In the genomic region with DNA sequence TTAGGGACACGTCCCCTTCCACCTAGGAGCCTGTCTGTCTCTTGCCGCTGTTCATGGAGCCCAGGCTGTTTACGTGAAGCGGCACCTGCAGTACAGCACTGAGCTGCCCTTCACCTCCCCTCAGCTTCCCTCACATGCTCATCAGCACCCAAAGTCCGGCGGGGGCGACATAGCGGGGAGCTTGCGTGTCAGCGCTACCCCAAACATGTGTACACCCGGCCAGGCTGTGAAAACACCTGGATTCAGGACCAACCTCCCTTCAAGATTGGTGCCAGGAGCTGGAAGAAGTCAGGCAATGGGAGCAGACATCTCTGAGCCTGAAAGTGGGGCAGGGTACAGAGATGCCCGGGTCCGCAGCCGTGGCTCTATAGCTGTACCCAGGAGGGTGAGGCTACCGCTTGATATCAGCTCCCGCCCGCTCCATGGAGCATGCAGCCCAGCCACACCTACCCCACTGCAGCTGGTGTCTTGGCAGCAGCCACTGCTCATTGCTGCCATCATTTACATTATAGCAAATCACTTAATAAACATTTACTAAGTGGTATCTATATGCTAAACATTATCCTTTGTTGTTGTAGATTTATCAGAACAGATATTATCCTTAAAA, we compare ENCODE assay signal across 20 cellular contexts.
DNase-seq lines count a peak whose midpoint lies in the region; ATAC-seq, FAIRE-seq and TF ChIP-seq lines count a peak whose summit lies in the region.
"Had no signal": no experiment of that assay in that cellular context is flagged by ENCODE, and none has a peak within 500 bp of the region (broad histone marks: within the 10 kb centered on the region; RNA-seq: fewer than 3 reads in every experiment).

No MANE protein-coding gene starts in this region.

- in situ Hi-C loops in HepG2 (cut with HindIII; ENCODE audit: extremely low pct_ligation_motif_present, low pct_unique_long_range_greater_than_20kb), result no loop called here

- peaks cover 2% of the 10 kb centered on the region for H3K9me3 ChIP-seq in right cardiac atrium (ENCODE audit: control insufficient read depth, low read length)
- peaks cover 0 to 7% (median 0%) of the 10 kb centered on the region in 11 donors for H3K9me3 ChIP-seq in heart right ventricle
- no peaks in the 10 kb centered on the region for H3K9me3 ChIP-seq in kidney (ENCODE audit: control insufficient read depth in 1 of 2, low read length in 2 of 2)
- H3K9me3 ChIP-seq in aorta (ENCODE audit: control insufficient read depth, low read length), result peaks cover 1% of the 10 kb centered on the region
- no peaks in the 10 kb centered on the region; the same call in 1 of the 2 replicates for H3K9me3 ChIP-seq in HepG2 (ENCODE audit: low read length)
- H3K9me3 ChIP-seq: BE2C, Caco-2 had no signal

- no TSS peak for BruUV-seq in HepG2 (replicated peaks; lab: Mats Ljungman, UMichigan)

- TF ChIP-seq EP300 in HepG2 (IDR thresholded peaks at IDR 0.05; ENCODE audit: low read depth in 2 of 2, low read length in 2 of 2) (no peak), HepG2 (CRISPR knock-in tag; IDR thresholded peaks at IDR 0.05; ENCODE audit: borderline replicate concordance) (no peak)

- H3K4me3 ChIP-seq in right cardiac atrium (ENCODE audit: low read length) (no peak overlapping the region), heart right ventricle (no peak overlapping the region), kidney (ENCODE audit: low read length in 2 of 2) (no peak overlapping the region), aorta (ENCODE audit: low read length in 2 of 2) (no peak overlapping the region), HepG2 (replicated peaks in 1 of 3; ENCODE audit: insufficient read depth in 1 of 3, low read depth in 2 of 3, low read length in 3 of 3) (no peak overlapping the region)
- H3K4me3 ChIP-seq: GM23338 had no signal

- CTCF ChIA-PET in HepG2 (lab: Yijun Ruan, JAX; ENCODE audit: low intra/inter-chr PET ratio, low total read pairs), result no interaction called here

- H3K27ac ChIP-seq in right cardiac atrium (ENCODE audit: low read length) (no peak overlapping the region), heart right ventricle (no peak overlapping the region), kidney (ENCODE audit: low read depth in 2 of 2, low read length in 2 of 2) (no peak overlapping the region), aorta (ENCODE audit: low read depth in 1 of 2, low read length in 2 of 2) (no peak overlapping the region), HepG2 (ENCODE audit: extremely low read length, insufficient read depth, low read length) (no peak overlapping the region)
- H3K27ac ChIP-seq: HL-60 had no signal

- POLR2A ChIA-PET in HepG2 (lab: Yijun Ruan, JAX), result no interaction called here

- no peak for TF ChIP-seq RAD21 in HepG2 (CRISPR knock-in tag; IDR thresholded peaks at IDR 0.05)

- H3K4me2 ChIP-seq in HepG2 (ENCODE audit: low read depth, low read length), result no peak overlapping the region
- H3K4me2 ChIP-seq: GM23338 had no signal

- H3K27me3 ChIP-seq in right cardiac atrium (ENCODE audit: control insufficient read depth, insufficient read depth), result no peaks in the 10 kb centered on the region
- H3K27me3 ChIP-seq in heart right ventricle, result no peaks in the 10 kb centered on the region
- no peaks in the 10 kb centered on the region for H3K27me3 ChIP-seq in aorta (ENCODE audit: control insufficient read depth in 1 of 2, insufficient read depth in 2 of 2, low read length in 1 of 2)
- H3K27me3 ChIP-seq in HepG2 (ENCODE audit: control insufficient read depth in 1 of 2, insufficient read depth in 2 of 2, low read length in 2 of 2), result no peaks in the 10 kb centered on the region
- H3K27me3 ChIP-seq: BE2C had no signal

- TF ChIP-seq CTCF in heart right ventricle (IDR thresholded peaks at IDR 0.05) (no peak), kidney (IDR thresholded peaks at IDR 0.05; ENCODE audit: borderline replicate concordance, extremely low read depth, insufficient read depth) (no peak), HepG2 (CRISPR knock-in tag; IDR thresholded peaks at IDR 0.05) (no peak)

- intact Hi-C loops in right cardiac atrium (cut with DNase I) (no loop called here), heart right ventricle (cut with DNase I) (no loop called here), kidney (cut with DNase I) (no loop called here), sciatic nerve (cut with DNase I) (no loop called here), aorta (cut with DNase I) (no loop called here), HepG2 (cut with micrococcal nuclease; ENCODE audit: unreplicated experiment) (no loop called here)

- no peaks in the 10 kb centered on the region for H3K36me3 ChIP-seq in heart right ventricle
- no peaks in the 10 kb centered on the region for H3K36me3 ChIP-seq in kidney (ENCODE audit: control insufficient read depth in 1 of 2, insufficient read depth in 2 of 2, low read length in 2 of 2)
- no peaks in the 10 kb centered on the region for H3K36me3 ChIP-seq in aorta (ENCODE audit: control insufficient read depth in 1 of 2, insufficient read depth in 2 of 2, low read length in 1 of 2)
- no peaks in the 10 kb centered on the region for H3K36me3 ChIP-seq in HepG2 (replicated peaks in 1 of 2; ENCODE audit: control insufficient read depth in 1 of 2, insufficient read depth in 2 of 2, low read length in 2 of 2)
- H3K36me3 ChIP-seq: BE2C had no signal

- no peaks in the 10 kb centered on the region for H4K20me1 ChIP-seq in HepG2 (ENCODE audit: insufficient read depth, low read length)

- no peaks in the 10 kb centered on the region for H3K79me2 ChIP-seq in HepG2 (ENCODE audit: insufficient read depth, low read length)

- H3K9ac ChIP-seq in kidney (ENCODE audit: low read length in 2 of 2) (no peak overlapping the region), HepG2 (ENCODE audit: insufficient read depth, low read depth, low read length) (no peak overlapping the region)

- no peak overlapping the region for H2AFZ ChIP-seq in HepG2 (ENCODE audit: low read length)
- H2AFZ ChIP-seq: GM23338 had no signal

- no peak for ATAC-seq in right cardiac atrium
- no peak for ATAC-seq in heart right ventricle
- ATAC-seq in sciatic nerve, result peak; percentile 32
- ATAC-seq in aorta (ENCODE audit: low FRiP score), result peak; percentile 7
- ATAC-seq in HG02973 (IDR thresholded peaks at IDR 0.05; ENCODE audit: unreplicated experiment), result no peak
- no peak for ATAC-seq in HepG2
- ATAC-seq: GM23338 had no signal

- no peak for FAIRE-seq in kidney (lab: Jason Lieb, UNC)
- FAIRE-seq in HepG2 (lab: Jason Lieb, UNC), result no peak
- FAIRE-seq: D721Med, H54 had no signal

- H3K4me1 ChIP-seq in right cardiac atrium (ENCODE audit: control insufficient read depth, insufficient read depth, low read length) (no peaks in the 10 kb centered on the region), heart right ventricle (no peaks in the 10 kb centered on the region), kidney (ENCODE audit: control insufficient read depth in 1 of 2, insufficient read depth in 1 of 2, low read depth in 1 of 2, low read length in 2 of 2) (no peaks in the 10 kb centered on the region), aorta (ENCODE audit: control insufficient read depth in 1 of 2, insufficient read depth in 2 of 2, low read length in 2 of 2) (no peaks in the 10 kb centered on the region), HepG2 (ENCODE audit: insufficient read depth, low read length) (no peaks in the 10 kb centered on the region)
- H3K4me1 ChIP-seq: BE2C, Caco-2 had no signal

- WGBS in right cardiac atrium, result 92% methylated on average over 17 of the region's 17 CpGs
- 91 to 92% methylated on average over 17 of the region's 17 CpGs for WGBS in heart right ventricle, 2 donors
- 92 to 94% methylated on average over 17 of the region's 17 CpGs for WGBS in aorta, 2 donors
- 89% methylated on average over 3 of the region's 17 CpGs for WGBS in HepG2 (ENCODE audit: low lambda C conversion rate)

- DNase-seq in right cardiac atrium (peak in 2 of 3 donors; percentile 34 to 47), heart right ventricle (no peak), kidney (peak; percentile 64), sciatic nerve (ENCODE audit: low spot score) (no peak), aorta (peak in 1 of 2 donors; percentile 76), HepG2 (ENCODE audit: low spot score) (no peak), NCI-H2227 (lab: John Stamatoyannopoulos, UW; ENCODE audit: unreplicated experiment) (no peak)
- DNase-seq: BE2C; C1 segment of cervical spinal cord; Caco-2; CD4-positive, CD25-positive, alpha-beta regulatory T cell; DMS153; DMS79; GDM1; HCEC 1CT had no signal

- TF ChIP-seq POLR2A in HepG2 (IDR thresholded peaks at IDR 0.05; ENCODE audit: insufficient read depth in 1 of 2, low read depth in 2 of 2, low read length in 2 of 2), result no peak

TF ChIP-seq in HepG2, 621 proteins besides CTCF, POLR2A, EP300 and RAD21 (continues in another document):
- TF ChIP-seq BCL6 (CRISPR knock-in tag; IDR thresholded peaks at IDR 0.05), result no peak
- TF ChIP-seq, protein P1, sequence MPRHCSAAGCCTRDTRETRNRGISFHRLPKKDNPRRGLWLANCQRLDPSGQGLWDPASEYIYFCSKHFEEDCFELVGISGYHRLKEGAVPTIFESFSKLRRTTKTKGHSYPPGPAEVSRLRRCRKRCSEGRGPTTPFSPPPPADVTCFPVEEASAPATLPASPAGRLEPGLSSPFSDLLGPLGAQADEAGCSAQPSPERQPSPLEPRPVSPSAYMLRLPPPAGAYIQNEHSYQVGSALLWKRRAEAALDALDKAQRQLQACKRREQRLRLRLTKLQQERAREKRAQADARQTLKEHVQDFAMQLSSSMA (CRISPR knock-in tag; IDR thresholded peaks at IDR 0.05), result no peak
- TF ChIP-seq, protein P2, sequence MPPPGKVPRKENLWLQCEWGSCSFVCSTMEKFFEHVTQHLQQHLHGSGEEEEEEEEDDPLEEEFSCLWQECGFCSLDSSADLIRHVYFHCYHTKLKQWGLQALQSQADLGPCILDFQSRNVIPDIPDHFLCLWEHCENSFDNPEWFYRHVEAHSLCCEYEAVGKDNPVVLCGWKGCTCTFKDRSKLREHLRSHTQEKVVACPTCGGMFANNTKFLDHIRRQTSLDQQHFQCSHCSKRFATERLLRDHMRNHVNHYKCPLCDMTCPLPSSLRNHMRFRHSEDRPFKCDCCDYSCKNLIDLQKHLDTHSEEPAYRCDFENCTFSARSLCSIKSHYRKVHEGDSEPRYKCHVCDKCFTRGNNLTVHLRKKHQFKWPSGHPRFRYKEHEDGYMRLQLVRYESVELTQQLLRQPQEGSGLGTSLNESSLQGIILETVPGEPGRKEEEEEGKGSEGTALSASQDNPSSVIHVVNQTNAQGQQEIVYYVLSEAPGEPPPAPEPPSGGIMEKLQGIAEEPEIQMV (CRISPR knock-in tag; IDR thresholded peaks at IDR 0.05; ENCODE audit: low read depth), result no peak

Comparison
In these comparisons a context has a peak if more than half of its experiments do, and no peak if none do; other contexts are left out.
1. DNase-seq: peak in right cardiac atrium (2 of 3) and kidney (single experiment); none in heart right ventricle (0 of 2), sciatic nerve (single experiment), HepG2 (single experiment) and NCI-H2227 (single experiment).
2. ATAC-seq: peak in sciatic nerve (single experiment) and aorta (single experiment); none in right cardiac atrium (0 of 2), heart right ventricle (0 of 8), HG02973 (single experiment) and HepG2 (single experiment).